Comparison of ENCODE assay signal across 9 cellular contexts in the genomic region with DNA sequence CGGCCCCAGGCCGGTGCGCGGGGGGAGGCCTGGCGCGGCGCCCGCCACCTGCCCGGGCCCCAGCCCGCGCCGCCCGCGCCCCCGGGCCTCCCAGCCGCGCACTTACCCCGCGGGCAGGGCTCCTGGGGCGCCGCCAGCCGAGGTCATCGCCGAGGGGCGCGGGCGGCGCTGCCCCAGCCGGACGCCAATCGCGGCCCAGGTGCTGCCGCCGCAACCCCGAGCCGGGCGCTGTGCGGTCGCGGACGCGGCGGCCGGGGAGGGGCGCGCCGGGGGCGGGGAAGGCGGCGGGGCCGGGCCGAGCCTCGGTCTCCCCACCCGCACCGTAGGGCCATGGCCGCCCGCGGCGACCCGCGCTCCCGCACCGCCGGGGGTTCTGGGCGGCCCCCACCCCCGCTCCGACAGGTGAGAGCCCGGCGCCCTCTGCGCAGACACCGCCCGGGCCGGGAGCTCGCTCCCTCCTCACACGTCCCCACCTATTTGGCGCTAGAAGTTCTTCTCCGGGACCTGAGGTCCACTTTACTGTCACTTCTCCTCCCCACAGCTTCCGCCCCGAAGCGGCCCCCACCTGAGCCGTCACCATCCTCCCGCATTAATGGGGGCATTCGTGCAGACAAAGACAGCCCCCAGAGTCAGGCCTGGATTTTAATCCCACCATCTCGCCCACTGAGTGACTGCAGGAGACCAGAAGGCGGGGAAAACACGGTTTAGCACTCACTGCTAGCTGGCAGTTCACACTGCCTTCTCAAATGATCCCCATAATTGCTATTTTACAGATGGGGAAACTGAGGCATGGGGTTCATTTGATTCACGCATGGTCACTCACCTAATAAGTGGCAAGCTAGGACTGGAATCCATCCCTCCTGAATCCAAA. TPM values are rescaled to one million over a fixed set of nuclear protein-coding genes. Genes with fewer than 3 reads are reported as not detected.
DNase-seq lines count a peak whose midpoint lies in the region; ATAC-seq, FAIRE-seq and TF ChIP-seq lines count a peak whose summit lies in the region.
"Had no signal": no experiment of that assay in that cellular context is flagged by ENCODE, and none has a peak within 500 bp of the region (broad histone marks: within the 10 kb centered on the region; RNA-seq: fewer than 3 reads in every experiment).

A gene (minus strand): TSS at position 232 of the 871 bp plus-strand sequence. CDS start 85 bp downstream, at position 147.

- H3K79me2 ChIP-seq in GM23338 (replicated peaks; ENCODE audit: insufficient read depth) (no peaks in the 10 kb centered on the region), astrocyte (ENCODE audit: insufficient read depth, low read length) (no peaks in the 10 kb centered on the region)

- H3K27me3 Mint-ChIP-seq in GM23338 (ENCODE audit: insufficient read depth, low read depth, poor library complexity) (peaks cover 15% of the 10 kb centered on the region), astrocyte (ENCODE audit: low read depth, unreplicated experiment) (peaks cover 15% of the 10 kb centered on the region), immature natural killer cell (ENCODE audit: low read depth in 3 of 3) (peaks cover 6 to 24% (median 7%) of the 10 kb centered on the region in 3 donors)

- no peaks in the 10 kb centered on the region for H3F3A ChIP-seq in GM23338 (replicated peaks; ENCODE audit: low read depth)

- FAIRE-seq in astrocyte (lab: Jason Lieb, UNC) = no peak
- FAIRE-seq: frontal cortex had no signal

- TF ChIP-seq CTCF in GM23338 (conservative IDR thresholded peaks at IDR 0.05; ENCODE audit: low read depth in 2 of 2) (no peak), astrocyte (IDR thresholded peaks at IDR 0.05; ENCODE audit: insufficient read depth, low read depth, low read length) (no peak)

- ATAC-seq in GM23338 (peak; percentile 35), GM19397 (IDR thresholded peaks at IDR 0.05; ENCODE audit: unreplicated experiment) (no peak)

- H3K4me2 ChIP-seq in GM23338 (peak within 1 kb of the TSS; percentile 97), astrocyte (ENCODE audit: low read length) (peak within 1 kb of the TSS; percentile 83)

- no peaks in the 10 kb centered on the region for H4K20me1 ChIP-seq in GM23338 (replicated peaks; ENCODE audit: insufficient read depth)
- H4K20me1 ChIP-seq in astrocyte (ENCODE audit: insufficient read depth, low read length) = no peaks in the 10 kb centered on the region

- H3K27me3 ChIP-seq in GM23338 (ENCODE audit: insufficient read depth) (peaks cover 24% of the 10 kb centered on the region), astrocyte (ENCODE audit: insufficient read depth, low read length) (no peaks in the 10 kb centered on the region), stomach smooth muscle (ENCODE audit: control insufficient read depth in 1 of 2, insufficient read depth in 2 of 2, low read length in 2 of 2) (peaks cover 13 to 27% of the 10 kb centered on the region in 2 donors)

- H3K4me3 ChIP-seq in GM23338 (peak within 1 kb of the TSS; percentile 83), astrocyte (ENCODE audit: insufficient read depth, low read depth, low read length) (peak within 1 kb of the TSS; percentile 50), stomach smooth muscle (ENCODE audit: low read length in 2 of 2) (peak within 1 kb of the TSS; percentile 49 to 68)

- peaks cover 24% of the 10 kb centered on the region; the same call in 1 of the 2 replicates for H3K4me1 ChIP-seq in GM23338 (ENCODE audit: insufficient read depth)
- H3K4me1 ChIP-seq in astrocyte (ENCODE audit: insufficient read depth, low read length) = peaks cover 20% of the 10 kb centered on the region
- H3K4me1 ChIP-seq in stomach smooth muscle (ENCODE audit: control insufficient read depth, insufficient read depth, low read length) = peaks cover 10% of the 10 kb centered on the region

- H3K9me3 ChIP-seq in astrocyte (ENCODE audit: insufficient read depth, low read depth, low read length) = no peaks in the 10 kb centered on the region
- H3K9me3 ChIP-seq in stomach smooth muscle (ENCODE audit: control insufficient read depth in 2 of 2, low read length in 2 of 2) = no peaks in the 10 kb centered on the region

- peak within 1 kb of the TSS; percentile 88 for H3K4me3 Mint-ChIP-seq in GM23338
- peak within 1 kb of the TSS; percentile 72 for H3K4me3 Mint-ChIP-seq in astrocyte (ENCODE audit: unreplicated experiment)
- peak within 1 kb of the TSS; percentile 38 to 81 (median 78) for H3K4me3 Mint-ChIP-seq in immature natural killer cell

- H3K36me3 ChIP-seq in GM23338 (ENCODE audit: insufficient read depth) (no peaks in the 10 kb centered on the region), astrocyte (ENCODE audit: insufficient read depth, low read length) (no peaks in the 10 kb centered on the region), stomach smooth muscle (ENCODE audit: control insufficient read depth in 2 of 2, insufficient read depth in 2 of 2, low read length in 2 of 2) (no peaks in the 10 kb centered on the region)

- H3K4me1 Mint-ChIP-seq in GM23338 (peaks cover 21% of the 10 kb centered on the region), astrocyte (ENCODE audit: low read depth, unreplicated experiment) (peaks cover 23% of the 10 kb centered on the region), immature natural killer cell (peaks cover 6 to 11% of the 10 kb centered on the region in 2 donors)

- H3K27ac ChIP-seq in GM23338 (ENCODE audit: low read depth) (no peak within 1 kb of the TSS), astrocyte (ENCODE audit: low read depth, low read length) (no peak within 1 kb of the TSS), stomach smooth muscle (ENCODE audit: low read length) (no peak within 1 kb of the TSS)

- H3K27ac Mint-ChIP-seq in GM23338 (peak within 1 kb of the TSS; percentile 14; the same call in 1 of the 2 replicates), astrocyte (ENCODE audit: unreplicated experiment) (peak within 1 kb of the TSS; percentile 53), immature natural killer cell (no peak within 1 kb of the TSS)

- H3K9me3 Mint-ChIP-seq in GM23338 (no peaks in the 10 kb centered on the region), astrocyte (ENCODE audit: unreplicated experiment) (no peaks in the 10 kb centered on the region), immature natural killer cell (no peaks in the 10 kb centered on the region)

- H3K9me2 ChIP-seq in GM23338 (ENCODE audit: insufficient read depth) = no peaks in the 10 kb centered on the region

- H2AFZ ChIP-seq in GM23338 (peak within 1 kb of the TSS; percentile 89), astrocyte (ENCODE audit: low read depth, low read length) (peak within 1 kb of the TSS; percentile 66)

- DNase-seq in AG08396 (ENCODE audit: low spot score) (peak; percentile 45), GM23338 (ENCODE audit: low spot score) (peak; percentile 51), astrocyte (ENCODE audit: low read depth) (no peak), immature natural killer cell (no peak), CD1c-positive myeloid dendritic cell (ENCODE audit: extremely low spot score) (no peak)
- DNase-seq in stimulated activated CD4-positive, alpha-beta T cell treated with anti-CD3 and anti-CD28 coated beads, Interleukin-2, amount 100 ng/mL, for 24 hours = no peak

- H3K36me3 Mint-ChIP-seq in GM23338 (ENCODE audit: low read depth) (no peaks in the 10 kb centered on the region), astrocyte (ENCODE audit: low read depth, unreplicated experiment) (no peaks in the 10 kb centered on the region), immature natural killer cell (no peaks in the 10 kb centered on the region)

- H3K9ac ChIP-seq in astrocyte (ENCODE audit: low read length) = peak within 1 kb of the TSS; percentile 54
- H3K9ac ChIP-seq in stomach smooth muscle (ENCODE audit: low read length in 2 of 2) = no peak within 1 kb of the TSS

TF ChIP-seq in GM23338, 12 proteins besides CTCF, POLR2A, EP300 and RAD21 (continues in another document):
- TF ChIP-seq POLR2AphosphoS5 (IDR thresholded peaks at IDR 0.05; ENCODE audit: low read depth) (no peak), EZH2phosphoT487 (IDR thresholded peaks at IDR 0.05; ENCODE audit: unreplicated experiment) (no peak), CREB1 (CRISPR knock-in tag; IDR thresholded peaks at IDR 0.05; ENCODE audit: low read depth) (no peak), ZNF114 (CRISPR knock-in tag; IDR thresholded peaks at IDR 0.05) (no peak)

RNA-seq across cellular contexts. Expression of the gene that starts here (rescaled TPM):
- 5.4 and 7.1 TPM in 2 replicates for total RNA-seq in GM23338 (2014; rRNA removed; shearing (Covaris generic))
- polyA plus RNA-seq in GM23338 (2016; fragmentation: Nextera tagmentation; extraction: Ambion mirVana) = 2.0 and 2.3 TPM in 2 replicates
- 0.67 and 1.4 TPM in 2 replicates for total RNA-seq in astrocyte
- not detected for polyA plus RNA-seq in immature natural killer cell

Comparison
In these comparisons a context has a peak if more than half of its experiments do, and no peak if none do; other contexts are left out.
1. DNase-seq: peak in AG08396 (single experiment) and GM23338 (single experiment); none in astrocyte (single experiment), immature natural killer cell (0 of 3), stimulated activated CD4-positive, alpha-beta T cell treated with anti-CD3 and anti-CD28 coated beads, Interleukin-2, amount 100 ng/mL, for 24 hours (0 of 2) and CD1c-positive myeloid dendritic cell (single experiment).
2. H3K27ac Mint-ChIP-seq: peak in GM23338 (single experiment) and astrocyte (single experiment); none in immature natural killer cell (0 of 6).
3. Peak in every context shown above with its lines, with median percentiles within 50 percentile points of each other: H3K4me3 ChIP-seq and H3K4me3 Mint-ChIP-seq.